27 cellular contexts compared by ENCODE assay signal in the genomic region with DNA sequence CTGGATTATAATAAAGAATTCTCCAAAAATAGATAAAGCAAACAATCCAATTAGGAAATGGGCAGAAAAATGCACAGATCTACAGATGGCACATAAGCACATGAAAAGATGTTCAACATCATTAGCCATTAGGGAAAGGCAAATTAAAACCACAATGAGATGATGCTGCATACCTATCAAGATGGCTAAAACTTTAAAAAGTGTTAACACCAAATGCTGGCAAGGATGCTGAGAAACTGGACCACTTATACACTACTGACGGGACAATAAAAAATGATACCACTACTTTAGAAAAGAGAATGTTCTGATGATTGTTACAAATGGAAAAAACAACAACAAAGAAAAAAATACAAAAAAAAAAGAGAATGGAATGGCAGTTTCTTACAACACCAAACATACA.
"Had no signal": no experiment of that assay in that cellular context is flagged by ENCODE, and none has a peak within 500 bp of the region (broad histone marks: within the 10 kb centered on the region; RNA-seq: fewer than 3 reads in every experiment).

No MANE protein-coding gene starts in this region.

- H3K4me1 ChIP-seq: stomach, suprapubic skin, testis, tibial artery, tibial nerve, transverse colon, upper lobe of left lung, upper lobe of right lung, uterus, vagina had no signal

- H3K36me3 ChIP-seq: suprapubic skin, thoracic aorta, thyroid gland, transverse colon, upper lobe of right lung, uterus had no signal

- DNase-seq: stimulated activated CD4-positive, alpha-beta T cell treated with anti-CD3 and anti-CD28 coated beads, Interleukin-2, amount 100 ng/mL, for 48 hours; stimulated activated CD4-positive, alpha-beta T cell treated with anti-CD3 and anti-CD28 coated beads, Interleukin-4, amount 100 ng/mL, for 1 hour; stimulated activated CD4-positive, alpha-beta T cell treated with anti-CD3 and anti-CD28 coated beads, Interleukin-4, amount 100 ng/mL, for 24 hours; stimulated activated CD4-positive, alpha-beta T cell treated with anti-CD3 and anti-CD28 coated beads, Interleukin-4, amount 100 ng/mL, for 4 hours; stimulated activated CD8-positive, alpha-beta memory T cell treated with anti-CD3 and anti-CD28 coated beads, Interleukin-4, amount 100 ng/mL, for 48 hours; stimulated activated naive B cell treated with anti-CD40 and anti-IgM and Interleukin-4, amounts not matched to agents 10 μg/mL and 1 μg/mL and 100 μg/mL, for 72 hours; stimulated activated naive CD4-positive, alpha-beta T cell; stimulated activated naive CD4-positive, alpha-beta T cell treated with Interleukin-2 at 50 U/mL for 16 hours; stimulated activated naive CD8-positive, alpha-beta T cell treated with anti-CD3 and anti-CD28 coated beads, Interleukin-15, amount 100 ng/mL, for 72 hours; stimulated activated naive CD8-positive, alpha-beta T cell treated with anti-CD3 and anti-CD28 coated beads, Interleukin-15, Interleukin-2, amounts not matched to agents 100 U/mL and 50 U/mL, for 24 hours; stomach; substantia nigra; testis; thyroid gland; tibial artery; transverse colon; trophoblast cell; upper lobe of left lung; upper lobe of right lung; uterus had no signal

- H3K9me3 ChIP-seq: stomach, suprapubic skin, testis, thoracic aorta, thyroid gland, tibial artery, tibial nerve, transverse colon, upper lobe of left lung, upper lobe of right lung, uterus, vagina had no signal

- H3K27me3 ChIP-seq: stomach, suprapubic skin, testis, thyroid gland, tibial artery, tibial nerve, transverse colon, upper lobe of left lung, upper lobe of right lung, uterus, vagina had no signal

- FAIRE-seq: urothelium cell line had no signal

- H3K27ac ChIP-seq: stomach, suprapubic skin, testis, thoracic aorta, thyroid gland, tibial artery, tibial nerve, transverse colon, upper lobe of left lung, upper lobe of right lung, uterus, vagina had no signal

- H3K4me3 ChIP-seq: stomach, suprapubic skin, testis, thoracic aorta, thyroid gland, tibial artery, tibial nerve, transverse colon, upper lobe of left lung, upper lobe of right lung, uterus, vagina had no signal

- ATAC-seq: stimulated activated effector memory CD8-positive, alpha-beta T cell treated with anti-CD3 and anti-CD28 coated beads, Interleukin-12 subunit alpha, Interleukin-12 subunit beta, amount 100 ng/mL, for 72 hours; stimulated activated memory B cell treated with anti-CD40 and anti-IgM and Interleukin-4, amounts not matched to agents 10 μg/mL and 1 μg/mL and 100 μg/mL, for 72 hours; stimulated activated naive B cell treated with anti-CD40 and anti-IgM and Interleukin-4, amounts not matched to agents 10 μg/mL and 1 μg/mL and 100 μg/mL, for 72 hours; stimulated activated naive CD8-positive, alpha-beta T cell treated with anti-CD3 and anti-CD28 coated beads, Interleukin-15, amount 100 ng/mL, for 72 hours; stimulated activated naive CD8-positive, alpha-beta T cell treated with anti-CD3 and anti-CD28 coated beads, Interleukin-15, Interleukin-2, amounts not matched to agents 100 U/mL and 50 U/mL, for 24 hours; upper lobe of right lung had no signal
